ENCODE assay signal across 32 cellular contexts in genomic region chr13:80858131-80858530, GRCh38.
"Had no signal": no experiment of that assay in that cellular context is flagged by ENCODE, and none has a peak within 500 bp of the region (broad histone marks: within the 10 kb centered on the region; RNA-seq: fewer than 3 reads in every experiment).

No MANE protein-coding gene starts in this region.

- H3K36me3 ChIP-seq: ascending aorta, cardiac muscle cell, Peyer's patch, SJSA1 had no signal

- H3K36me3 Mint-ChIP-seq: activated naive CD4-positive, alpha-beta T cell treated with anti-CD3 and anti-CD28 coated beads, Interleukin-2, amount 50 U/mL, for 24 hours; activated naive CD8-positive, alpha-beta T cell treated with anti-CD3 and anti-CD28 coated beads, Interleukin-2, amount 10 ng/mL, durations not matched to agents 7 days and 5 days had no signal

- DNase-seq: activated B cell treated with CpG ODN at 0.5 μM for 24 hours; activated CD4-positive, alpha-beta T cell treated with anti-CD3 and anti-CD28 coated beads for 48 hours; activated CD4-positive, CD25-positive, alpha-beta regulatory T cell treated with anti-CD3 and anti-CD28 coated beads, Interleukin-2, amount 50 U/mL, for 72 hours; activated CD8-positive, alpha-beta T cell treated with anti-CD3 and anti-CD28 coated beads, Interleukin-2, amount 10 ng/mL, durations not matched to agents 7 days and 5 days; activated gamma-delta T cell; activated naive CD4-positive, alpha-beta T cell treated with Interleukin-2 at 50 U/mL for 16 hours; activated naive CD8-positive, alpha-beta T cell treated with anti-CD3 and anti-CD28 coated beads, Interleukin-2, amount 10 ng/mL, durations not matched to agents 7 days and 5 days; activated T-cell treated with anti-CD3 and anti-CD28 coated beads, Interleukin-2, amount 50 U/mL, for 24 hours; amygdala; MM.1S; NCI-H1092 treated with DMSO at 0.1 percent for 48 hours; NCI-H187 treated with DMSO at 0.1 percent for 48 hours; NCI-H2081; NCI-H2171 treated with DMSO at 0.1 percent for 48 hours; NCI-H2227 treated with DMSO at 0.1 percent for 48 hours; NCI-H446; NCI-H510A treated with DMSO at 0.1 percent for 48 hours; NCI-H526 treated with DMSO at 0.1 percent for 48 hours; NK-92 treated with Interleukin-12 subunit alpha and Interleukin-12 subunit beta, amount 100 ng/mL, for 24 hours; PC-3; Peyer's patch; RPMI8226; SHP77 treated with DMSO at 0.1 percent for 48 hours; SK-N-SH had no signal

- ATAC-seq: activated CD8-positive, alpha-beta T cell treated with anti-CD3 and anti-CD28 coated beads, Interleukin-2, amount 10 ng/mL, durations not matched to agents 7 days and 5 days; PC-3 had no signal

- H3K9ac ChIP-seq: KMS-11, SK-N-SH had no signal

- H3K27ac Mint-ChIP-seq: activated B cell treated with CpG ODN at 0.5 μM for 24 hours; activated CD8-positive, alpha-beta T cell treated with anti-CD3 and anti-CD28 coated beads, Interleukin-2, amount 10 ng/mL, durations not matched to agents 7 days and 5 days; activated naive CD4-positive, alpha-beta T cell treated with anti-CD3 and anti-CD28 coated beads, Interleukin-2, amount 50 U/mL, for 24 hours; activated naive CD8-positive, alpha-beta T cell treated with anti-CD3 and anti-CD28 coated beads, Interleukin-2, amount 10 ng/mL, durations not matched to agents 7 days and 5 days; activated T-cell treated with anti-CD3 and anti-CD28 coated beads, Interleukin-2, amount 50 U/mL, for 24 hours; activated T-helper 2 cell treated with anti-CD3 and anti-CD28 coated beads, Interferon-gamma antibody, Interleukin-2, Interleukin-4, amounts not matched to agents 10 μg/mL and 5 μg/mL and 100 μg/mL, durations not matched to agents 14 hours and 24 hours and 36 hours; T-helper 1 cell treated with Interleukin-12 subunit alpha and Interleukin-12 subunit beta and Interleukin-4 antibody, amounts not matched to agents 30 μg/mL and 1 μg/mL, for 36 hours; T-helper 2 cell treated with Interferon-gamma antibody and Interleukin-4, amounts not matched to agents 5 μg/mL and 100 μg/mL, for 36 hours had no signal

- H3K4me2 ChIP-seq: KMS-11, SK-N-SH had no signal

- H3K4me3 ChIP-seq: ascending aorta, cardiac muscle cell, Peyer's patch, SJSA1 had no signal

- H3K9me3 Mint-ChIP-seq: activated B cell treated with CpG ODN at 0.5 μM for 24 hours; activated naive CD4-positive, alpha-beta T cell treated with anti-CD3 and anti-CD28 coated beads, Interleukin-2, amount 50 U/mL, for 24 hours; T-helper 1 cell treated with Interleukin-12 subunit alpha and Interleukin-12 subunit beta and Interleukin-4 antibody, amounts not matched to agents 30 μg/mL and 1 μg/mL, for 36 hours had no signal

- H3K27ac ChIP-seq: ascending aorta, cardiac muscle cell, KMS-11, Peyer's patch, SJSA1 had no signal

- H3K27me3 Mint-ChIP-seq: activated B cell treated with CpG ODN at 0.5 μM for 24 hours; activated naive CD4-positive, alpha-beta T cell treated with anti-CD3 and anti-CD28 coated beads, Interleukin-2, amount 50 U/mL, for 24 hours; activated naive CD8-positive, alpha-beta T cell treated with anti-CD3 and anti-CD28 coated beads, Interleukin-2, amount 10 ng/mL, durations not matched to agents 7 days and 5 days; activated T-cell treated with anti-CD3 and anti-CD28 coated beads, Interleukin-2, amount 50 U/mL, for 24 hours had no signal

- H3K4me3 Mint-ChIP-seq: activated B cell treated with CpG ODN at 0.5 μM for 24 hours; activated CD8-positive, alpha-beta T cell treated with anti-CD3 and anti-CD28 coated beads, Interleukin-2, amount 10 ng/mL, durations not matched to agents 7 days and 5 days; activated naive CD4-positive, alpha-beta T cell treated with anti-CD3 and anti-CD28 coated beads, Interleukin-2, amount 50 U/mL, for 24 hours; activated naive CD8-positive, alpha-beta T cell treated with anti-CD3 and anti-CD28 coated beads, Interleukin-2, amount 10 ng/mL, durations not matched to agents 7 days and 5 days; activated T-cell treated with anti-CD3 and anti-CD28 coated beads, Interleukin-2, amount 50 U/mL, for 24 hours; T-helper 1 cell treated with Interleukin-12 subunit alpha and Interleukin-12 subunit beta and Interleukin-4 antibody, amounts not matched to agents 30 μg/mL and 1 μg/mL, for 36 hours; T-helper 2 cell treated with Interferon-gamma antibody and Interleukin-4, amounts not matched to agents 5 μg/mL and 100 μg/mL, for 36 hours had no signal

- H3K4me1 ChIP-seq: ascending aorta, Peyer's patch had no signal

- H3K4me1 Mint-ChIP-seq: activated B cell treated with CpG ODN at 0.5 μM for 24 hours; activated naive CD4-positive, alpha-beta T cell treated with anti-CD3 and anti-CD28 coated beads, Interleukin-2, amount 50 U/mL, for 24 hours; activated naive CD8-positive, alpha-beta T cell treated with anti-CD3 and anti-CD28 coated beads, Interleukin-2, amount 10 ng/mL, durations not matched to agents 7 days and 5 days had no signal

- H3K9me3 ChIP-seq: ascending aorta, Peyer's patch, SJSA1, SK-N-SH had no signal

- H3K27me3 ChIP-seq: ascending aorta, cardiac muscle cell, Peyer's patch, SJSA1 had no signal
